ENCODE assay signal across 15 cellular contexts in the genomic region with DNA sequence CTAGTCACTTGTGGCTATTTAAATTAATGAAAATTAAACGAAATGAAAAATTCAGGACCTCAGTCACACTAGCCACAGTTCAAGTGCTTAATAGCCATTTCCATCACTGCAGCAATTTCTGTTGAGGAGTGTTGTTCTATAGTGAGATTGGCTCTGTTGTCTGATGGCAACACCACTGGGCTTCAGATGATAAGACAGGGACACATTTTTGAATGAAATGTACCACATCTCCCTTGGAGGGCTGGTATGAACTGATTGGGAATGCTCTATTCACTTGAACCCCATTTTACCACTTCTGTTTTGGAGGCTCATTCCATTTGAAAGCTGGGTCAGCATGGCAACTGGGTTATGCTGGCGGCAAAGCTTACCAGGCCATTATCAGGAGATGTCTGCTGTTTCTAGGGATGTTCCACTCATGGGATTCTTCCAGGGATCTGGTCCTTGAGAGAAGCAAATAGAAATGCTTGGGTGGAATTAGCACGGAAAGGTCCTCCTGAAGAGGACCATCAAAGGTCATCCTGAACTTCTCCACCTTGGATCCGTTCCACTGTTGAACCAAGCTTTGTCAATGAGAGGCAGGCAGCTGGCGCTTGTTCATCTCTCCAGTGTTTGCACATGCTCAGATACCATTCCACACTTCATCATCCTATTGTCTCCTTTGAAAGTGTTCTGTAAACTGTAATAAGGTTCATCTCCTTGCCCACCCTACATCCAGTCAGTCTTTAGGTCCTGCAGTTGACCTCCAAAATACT. TPM values are rescaled to one million over a fixed set of nuclear protein-coding genes. Genes with fewer than 3 reads are reported as not detected.
DNase-seq lines count a peak whose midpoint lies in the region; ATAC-seq and TF ChIP-seq lines count a peak whose summit lies in the region.
"Had no signal": no experiment of that assay in that cellular context is flagged by ENCODE, and none has a peak within 500 bp of the region (broad histone marks: within the 10 kb centered on the region; RNA-seq: fewer than 3 reads in every experiment).

No MANE protein-coding gene starts in this region.

- no peaks in the 10 kb centered on the region for H3K27me3 ChIP-seq in trophoblast cell (ENCODE audit: insufficient read depth, low read length)

- H2BK120ac ChIP-seq in trophoblast cell (ENCODE audit: insufficient read depth, low read length, poor library complexity) = no peak overlapping the region

- H4K91ac ChIP-seq in trophoblast cell (ENCODE audit: low read depth, low read length) = no peak overlapping the region

- H3K4ac ChIP-seq in trophoblast cell (ENCODE audit: low read depth, low read length) = peak overlapping the region; percentile 21

- H3K23ac ChIP-seq in trophoblast cell (ENCODE audit: low read length) = peak overlapping the region; percentile 43

- H3K4me1 ChIP-seq in trophoblast cell (ENCODE audit: control insufficient read depth in 1 of 2, insufficient read depth in 2 of 2, low read length in 2 of 2) = peaks cover 12 to 18% of the 10 kb centered on the region in 2 experiments

- peak overlapping the region; percentile 49 for H3K4me2 ChIP-seq in trophoblast cell (ENCODE audit: low read length)

- peaks cover 0 to 10% (median 5%) of the 10 kb centered on the region in 5 experiments for H3K9me3 Mint-ChIP-seq in brain
- H3K9me3 Mint-ChIP-seq: stimulated activated naive CD8-positive, alpha-beta T cell treated with anti-CD3 and anti-CD28 coated beads, Interleukin-15, Interleukin-2, amounts not matched to agents 100 ng/mL and 50 ng/mL, for 24 hours had no signal

- H3K18ac ChIP-seq in trophoblast cell (ENCODE audit: low read length) = no peak overlapping the region

- peaks cover 92% of the 10 kb centered on the region for H3K4me1 Mint-ChIP-seq in brain

- peaks cover 1% of the 10 kb centered on the region for H3K79me1 ChIP-seq in trophoblast cell (ENCODE audit: low read length)

- H2BK5ac ChIP-seq in trophoblast cell (ENCODE audit: low read depth, low read length, poor library complexity) = no peak overlapping the region

- H3K9ac ChIP-seq in trophoblast cell (ENCODE audit: low read length) = no peak overlapping the region

- H3K36me3 Mint-ChIP-seq in brain = peaks cover 39% of the 10 kb centered on the region
- H3K36me3 Mint-ChIP-seq: activated naive CD8-positive, alpha-beta T cell had no signal

- peaks cover 2% of the 10 kb centered on the region for H3K9me3 ChIP-seq in trophoblast cell (ENCODE audit: insufficient read depth, low read depth, low read length)

- no peaks in the 10 kb centered on the region for H3K36me3 ChIP-seq in trophoblast cell (ENCODE audit: control insufficient read depth in 1 of 2, insufficient read depth in 2 of 2, low read length in 2 of 2)

- H3K4me3 ChIP-seq in trophoblast cell (ENCODE audit: low read depth, low read length) = peak overlapping the region; percentile 23

- no CpG with 5 or more reads among the region's 5 CpGs for WGBS in trophoblast cell (ENCODE audit: extremely low coverage, insufficient coverage, insufficient read length)

- H4K12ac ChIP-seq in trophoblast cell (ENCODE audit: low read depth, low read length) = no peak overlapping the region

- H4K8ac ChIP-seq in trophoblast cell (ENCODE audit: low read depth, low read length) = no peak overlapping the region

- H2AFZ ChIP-seq in trophoblast cell (ENCODE audit: insufficient read depth, low read length, poor library complexity) = no peak overlapping the region

- no peak for TF ChIP-seq CTCF in brain (conservative IDR thresholded peaks at IDR 0.05)

- H3K4me3 Mint-ChIP-seq in brain = peak overlapping the region in 3 of 5 experiments; percentile 34 to 54 (median 42)
- H3K4me3 Mint-ChIP-seq: activated naive CD8-positive, alpha-beta T cell; stimulated activated naive CD8-positive, alpha-beta T cell treated with anti-CD3 and anti-CD28 coated beads, Interleukin-15, Interleukin-2, amounts not matched to agents 100 ng/mL and 50 ng/mL, for 24 hours; WTC11 had no signal

- H3K79me2 ChIP-seq in trophoblast cell (ENCODE audit: control insufficient read depth, insufficient read depth, low read length, poor library complexity) = peaks cover 12% of the 10 kb centered on the region

- ATAC-seq in GM21367 (IDR thresholded peaks at IDR 0.05; ENCODE audit: unreplicated experiment) (no peak), HG02678 (IDR thresholded peaks at IDR 0.05; ENCODE audit: unreplicated experiment) (no peak)

- H2BK12ac ChIP-seq in trophoblast cell (ENCODE audit: low read length) = no peak overlapping the region

- no peak overlapping the region for H2AK5ac ChIP-seq in trophoblast cell (ENCODE audit: low read length)

- DNase-seq in DMS53 (lab: John Stamatoyannopoulos, UW) (peak; percentile 95), NCI-H2196 (lab: John Stamatoyannopoulos, UW; ENCODE audit: unreplicated experiment) (peak; percentile 75), trophoblast cell (no peak), mucosa of gallbladder (ENCODE audit: low spot score) (no peak)
- DNase-seq in stimulated activated CD4-positive, alpha-beta T cell treated with anti-CD3 and anti-CD28 coated beads, Interleukin-2, amount 100 ng/mL, for 48 hours = no peak
- DNase-seq: activated CD8-positive, alpha-beta memory T cell treated with anti-CD3 and anti-CD28 coated beads, Interleukin-2, amount 50 U/mL, for 4 hours; C1 segment of cervical spinal cord; Right ventricle myocardium superior had no signal

- H3K14ac ChIP-seq in trophoblast cell (ENCODE audit: low read length) = no peak overlapping the region

- H3K27ac ChIP-seq in trophoblast cell (ENCODE audit: low read depth, low read length) = peak overlapping the region; percentile 0

- H3K27me3 Mint-ChIP-seq in brain = no peaks in the 10 kb centered on the region
- H3K27me3 Mint-ChIP-seq: progenitor cell of endocrine pancreas had no signal

- peak overlapping the region in 4 of 5 experiments; percentile 51 to 88 (median 84) for H3K27ac Mint-ChIP-seq in brain
- H3K27ac Mint-ChIP-seq: activated naive CD8-positive, alpha-beta T cell; stimulated activated naive CD8-positive, alpha-beta T cell treated with anti-CD3 and anti-CD28 coated beads, Interleukin-15, Interleukin-2, amounts not matched to agents 100 ng/mL and 50 ng/mL, for 24 hours had no signal

RNA-seq across cellular contexts. Expression of a gene that starts 7.6 kb away (rescaled TPM):
- 65.6 TPM for polyA plus RNA-seq in brain (ENCODE audit: insufficient read depth, low read depth, low replicate concordance)
- polyA plus RNA-seq in trophoblast cell (2013) = 31.6 and 32.9 TPM in 2 replicates
- total RNA-seq in mucosa of gallbladder = 54.3 TPM

Comparison
In these comparisons a context has a peak if more than half of its experiments do, and no peak if none do; other contexts are left out.
1. DNase-seq: peak in DMS53 (single experiment) and NCI-H2196 (single experiment); none in trophoblast cell (0 of 2), mucosa of gallbladder (single experiment) and stimulated activated CD4-positive, alpha-beta T cell treated with anti-CD3 and anti-CD28 coated beads, Interleukin-2, amount 100 ng/mL, for 48 hours (0 of 2).